ENCODE assay signal across 1 cellular context in the genomic region with DNA sequence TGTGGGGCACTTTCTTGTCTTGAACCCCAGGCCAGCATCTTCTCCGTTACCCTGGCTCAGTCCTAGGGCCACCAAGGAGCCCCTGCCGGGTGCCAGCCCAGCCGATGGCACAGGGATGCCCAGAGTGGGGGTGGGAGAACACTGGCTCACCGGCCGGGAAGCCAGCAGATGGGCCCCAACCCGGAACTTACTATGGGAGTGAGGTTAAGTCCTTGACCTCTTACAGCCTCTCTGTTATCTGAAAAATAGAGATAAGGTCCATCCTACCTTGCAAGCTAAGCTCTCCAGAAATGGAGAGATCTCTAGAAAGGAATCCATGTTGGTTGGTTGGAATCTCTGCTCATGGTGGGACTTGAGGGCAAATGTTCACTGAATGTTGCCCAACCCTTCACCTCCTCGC.
A peak's percentile ranks its signal among the peaks of the same experiment; 100 is the strongest.
TF ChIP-seq lines count a peak whose summit lies in the region.

No MANE protein-coding gene starts in this region.

TF ChIP-seq in HepG2, 621 proteins besides CTCF, POLR2A, EP300 and RAD21 (continued from another document):
- TF ChIP-seq, protein P1, sequence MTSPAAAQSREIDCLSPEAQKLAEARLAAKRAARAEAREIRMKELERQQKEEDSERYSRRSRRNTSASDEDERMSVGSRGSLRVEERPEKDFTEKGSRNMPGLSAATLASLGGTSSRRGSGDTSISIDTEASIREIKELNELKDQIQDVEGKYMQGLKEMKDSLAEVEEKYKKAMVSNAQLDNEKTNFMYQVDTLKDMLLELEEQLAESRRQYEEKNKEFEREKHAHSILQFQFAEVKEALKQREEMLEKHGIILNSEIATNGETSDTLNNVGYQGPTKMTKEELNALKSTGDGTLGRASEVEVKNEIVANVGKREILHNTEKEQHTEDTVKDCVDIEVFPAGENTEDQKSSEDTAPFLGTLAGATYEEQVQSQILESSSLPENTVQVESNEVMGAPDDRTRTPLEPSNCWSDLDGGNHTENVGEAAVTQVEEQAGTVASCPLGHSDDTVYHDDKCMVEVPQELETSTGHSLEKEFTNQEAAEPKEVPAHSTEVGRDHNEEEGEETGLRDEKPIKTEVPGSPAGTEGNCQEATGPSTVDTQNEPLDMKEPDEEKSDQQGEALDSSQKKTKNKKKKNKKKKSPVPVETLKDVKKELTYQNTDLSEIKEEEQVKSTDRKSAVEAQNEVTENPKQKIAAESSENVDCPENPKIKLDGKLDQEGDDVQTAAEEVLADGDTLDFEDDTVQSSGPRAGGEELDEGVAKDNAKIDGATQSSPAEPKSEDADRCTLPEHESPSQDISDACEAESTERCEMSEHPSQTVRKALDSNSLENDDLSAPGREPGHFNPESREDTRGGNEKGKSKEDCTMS (CRISPR knock-in tag; conservative IDR thresholded peaks at IDR 0.05): no peak
- TF ChIP-seq NR2F1 (CRISPR knock-in tag; IDR thresholded peaks at IDR 0.05) (peak; percentile 46 to 58; a peak in 3 of 4 replicates), MED1 (CRISPR knock-in tag; IDR thresholded peaks at IDR 0.05) (peak; percentile 17; the same call in 1 of the 2 replicates), ETV5 (CRISPR knock-in tag; IDR thresholded peaks at IDR 0.05; ENCODE audit: borderline replicate concordance) (peak; percentile 27; the same call in 1 of the 2 replicates)
- TF ChIP-seq, protein P2, sequence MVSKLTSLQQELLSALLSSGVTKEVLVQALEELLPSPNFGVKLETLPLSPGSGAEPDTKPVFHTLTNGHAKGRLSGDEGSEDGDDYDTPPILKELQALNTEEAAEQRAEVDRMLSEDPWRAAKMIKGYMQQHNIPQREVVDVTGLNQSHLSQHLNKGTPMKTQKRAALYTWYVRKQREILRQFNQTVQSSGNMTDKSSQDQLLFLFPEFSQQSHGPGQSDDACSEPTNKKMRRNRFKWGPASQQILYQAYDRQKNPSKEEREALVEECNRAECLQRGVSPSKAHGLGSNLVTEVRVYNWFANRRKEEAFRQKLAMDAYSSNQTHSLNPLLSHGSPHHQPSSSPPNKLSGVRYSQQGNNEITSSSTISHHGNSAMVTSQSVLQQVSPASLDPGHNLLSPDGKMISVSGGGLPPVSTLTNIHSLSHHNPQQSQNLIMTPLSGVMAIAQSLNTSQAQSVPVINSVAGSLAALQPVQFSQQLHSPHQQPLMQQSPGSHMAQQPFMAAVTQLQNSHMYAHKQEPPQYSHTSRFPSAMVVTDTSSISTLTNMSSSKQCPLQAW (CRISPR knock-in tag; IDR thresholded peaks at IDR 0.05): no peak
- TF ChIP-seq, protein P3, sequence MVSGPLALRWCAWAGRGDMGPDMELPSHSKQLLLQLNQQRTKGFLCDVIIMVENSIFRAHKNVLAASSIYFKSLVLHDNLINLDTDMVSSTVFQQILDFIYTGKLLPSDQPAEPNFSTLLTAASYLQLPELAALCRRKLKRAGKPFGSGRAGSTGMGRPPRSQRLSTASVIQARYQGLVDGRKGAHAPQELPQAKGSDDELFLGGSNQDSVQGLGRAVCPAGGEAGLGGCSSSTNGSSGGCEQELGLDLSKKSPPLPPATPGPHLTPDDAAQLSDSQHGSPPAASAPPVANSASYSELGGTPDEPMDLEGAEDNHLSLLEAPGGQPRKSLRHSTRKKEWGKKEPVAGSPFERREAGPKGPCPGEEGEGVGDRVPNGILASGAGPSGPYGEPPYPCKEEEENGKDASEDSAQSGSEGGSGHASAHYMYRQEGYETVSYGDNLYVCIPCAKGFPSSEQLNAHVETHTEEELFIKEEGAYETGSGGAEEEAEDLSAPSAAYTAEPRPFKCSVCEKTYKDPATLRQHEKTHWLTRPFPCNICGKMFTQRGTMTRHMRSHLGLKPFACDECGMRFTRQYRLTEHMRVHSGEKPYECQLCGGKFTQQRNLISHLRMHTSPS (CRISPR knock-in tag; IDR thresholded peaks at IDR 0.05; ENCODE audit: low read depth): peak; percentile 78; the same call in 1 of the 2 replicates
